ENCODE assay signal across 28 cellular contexts in genomic region chr1:60842294-60842693, GRCh38.
"Had no signal": no experiment of that assay in that cellular context is flagged by ENCODE, and none has a peak within 500 bp of the region (broad histone marks: within the 10 kb centered on the region; RNA-seq: fewer than 3 reads in every experiment).

No MANE protein-coding gene starts in this region.

- H2AFZ ChIP-seq: parathyroid adenoma had no signal

- H3K4me1 ChIP-seq: parathyroid adenoma, psoas muscle, right lobe of liver, sigmoid colon, suprapubic skin, testis, tibial artery, upper lobe of right lung, uterus had no signal

- H3K27ac ChIP-seq: neutrophil, ovary, parathyroid adenoma, psoas muscle, right lobe of liver, sigmoid colon, suprapubic skin, testis, tibial artery, transverse colon, upper lobe of right lung, uterus had no signal

- H3K4me3 ChIP-seq: ovary, psoas muscle, right lobe of liver, sigmoid colon, suprapubic skin, testis, tibial artery, transverse colon, upper lobe of right lung, uterus had no signal

- ATAC-seq: naive thymus-derived CD8-positive, alpha-beta T cell; natural killer cell treated with Interleukin-12 subunit alpha and Interleukin-12 subunit beta and Interleukin-15 and Interleukin-18, amount 100 ng/mL, for 72 hours; psoas muscle; right cardiac atrium; right lobe of liver; stimulated activated effector memory CD8-positive, alpha-beta T cell treated with anti-CD3 and anti-CD28 coated beads, Interleukin-12 subunit alpha, Interleukin-12 subunit beta, amount 100 ng/mL, for 72 hours; stimulated activated naive B cell treated with anti-CD40 and anti-IgM and Interleukin-4, amounts not matched to agents 10 μg/mL and 1 μg/mL and 100 μg/mL, for 72 hours; stimulated activated naive CD8-positive, alpha-beta T cell treated with anti-CD3 and anti-CD28 coated beads, Interleukin-15, amount 100 ng/mL, for 72 hours; stimulated activated naive CD8-positive, alpha-beta T cell treated with anti-CD3 and anti-CD28 coated beads, Interleukin-15, Interleukin-2, amounts not matched to agents 100 U/mL and 50 U/mL, for 24 hours; upper lobe of right lung had no signal

- H3K27me3 ChIP-seq: neutrophil, ovary, right lobe of liver, sigmoid colon, testis, transverse colon, upper lobe of right lung, uterus had no signal

- H3K36me3 ChIP-seq: neutrophil, ovary, right lobe of liver, sigmoid colon, suprapubic skin, tibial artery, transverse colon, upper lobe of right lung, uterus had no signal

- DNase-seq: naive thymus-derived CD8-positive, alpha-beta T cell; nephron progenitor cell; nucleus accumbens; ovary; posterior cingulate gyrus; psoas muscle; right cardiac atrium; right lobe of liver; sigmoid colon; small intestine; stimulated activated CD4-positive, alpha-beta T cell treated with anti-CD3 and anti-CD28 coated beads, Interleukin-15, amount 100 ng/mL, for 24 hours; stimulated activated CD4-positive, alpha-beta T cell treated with anti-CD3 and anti-CD28 coated beads, Interleukin-2, amount 100 ng/mL, for 24 hours; stimulated activated CD4-positive, alpha-beta T cell treated with anti-CD3 and anti-CD28 coated beads, Interleukin-2, amount 100 ng/mL, for 48 hours; stimulated activated CD4-positive, alpha-beta T cell treated with anti-CD3 and anti-CD28 coated beads, Interleukin-4, amount 100 ng/mL, for 24 hours; stimulated activated naive B cell treated with anti-CD40 and anti-IgM and Interleukin-4, amounts not matched to agents 10 μg/mL and 1 μg/mL and 100 μg/mL, for 72 hours; stimulated activated naive CD8-positive, alpha-beta T cell treated with anti-CD3 and anti-CD28 coated beads, Interleukin-15, amount 100 ng/mL, for 72 hours; stimulated activated naive CD8-positive, alpha-beta T cell treated with anti-CD3 and anti-CD28 coated beads, Interleukin-15, Interleukin-2, amounts not matched to agents 100 U/mL and 50 U/mL, for 24 hours; substantia nigra; testis; tibial artery; transverse colon; upper lobe of right lung; uterus had no signal

- H3K9me3 ChIP-seq: neutrophil, ovary, psoas muscle, right lobe of liver, testis, upper lobe of right lung, uterus had no signal

- H3K79me2 ChIP-seq: parathyroid adenoma had no signal
